ENCODE assay signal across 17 cellular contexts in the genomic region with DNA sequence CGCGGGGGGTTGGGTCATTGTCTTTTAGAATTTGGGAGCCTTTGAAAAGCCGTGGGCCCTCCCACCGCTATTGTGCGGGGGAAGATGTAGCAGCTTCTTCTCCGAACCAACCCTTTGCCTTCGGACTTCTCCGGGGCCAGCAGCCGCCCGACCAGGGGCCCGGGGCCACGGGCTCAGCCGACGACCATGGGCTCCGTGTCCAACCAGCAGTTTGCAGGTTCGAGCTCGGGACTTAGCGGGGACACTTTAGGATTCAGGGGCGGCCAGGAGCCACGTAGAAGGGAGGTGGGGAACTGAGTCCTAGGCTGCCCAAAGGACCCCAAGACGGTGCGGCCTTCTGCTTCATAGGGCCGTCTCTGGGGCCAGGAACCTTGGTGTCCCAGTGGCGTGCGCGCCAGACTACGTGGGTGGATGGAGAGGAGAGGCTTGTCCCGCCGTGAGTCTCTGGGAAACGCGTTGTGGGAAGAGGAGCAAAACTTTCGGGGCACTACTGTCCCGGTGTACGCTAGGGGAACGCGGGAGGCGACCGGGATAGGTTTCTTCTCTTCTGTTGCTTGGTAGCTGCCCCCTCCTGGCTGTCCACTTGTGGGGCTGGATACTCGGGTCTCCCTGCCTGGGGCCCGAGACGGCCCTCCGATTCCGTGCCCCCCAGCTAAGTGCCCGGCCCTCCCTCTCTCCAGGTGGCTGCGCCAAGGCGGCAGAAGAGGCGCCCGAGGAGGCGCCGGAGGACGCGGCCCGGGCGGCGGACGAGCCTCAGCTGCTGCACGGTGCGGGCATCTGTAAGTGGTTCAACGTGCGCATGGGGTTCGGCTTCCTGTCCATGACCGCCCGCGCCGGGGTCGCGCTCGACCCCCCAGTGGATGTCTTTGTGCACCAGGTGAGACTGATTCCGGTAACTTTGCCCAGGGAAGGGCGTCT. TPM values are rescaled to one million over a fixed set of nuclear protein-coding genes. Genes with fewer than 3 reads are reported as not detected.
A peak's percentile ranks its signal among the peaks of the same experiment; 100 is the strongest.
DNase-seq lines count a peak whose midpoint lies in the region; ATAC-seq and TF ChIP-seq lines count a peak whose summit lies in the region.
"Had no signal": no experiment of that assay in that cellular context is flagged by ENCODE, and none has a peak within 500 bp of the region (broad histone marks: within the 10 kb centered on the region; RNA-seq: fewer than 3 reads in every experiment).

A gene with protein sequence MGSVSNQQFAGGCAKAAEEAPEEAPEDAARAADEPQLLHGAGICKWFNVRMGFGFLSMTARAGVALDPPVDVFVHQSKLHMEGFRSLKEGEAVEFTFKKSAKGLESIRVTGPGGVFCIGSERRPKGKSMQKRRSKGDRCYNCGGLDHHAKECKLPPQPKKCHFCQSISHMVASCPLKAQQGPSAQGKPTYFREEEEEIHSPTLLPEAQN (plus strand): TSS at position 112 of the 918 bp plus-strand sequence. CDS start 75 bp downstream, at position 187.

- intact Hi-C loops in activated naive CD4-positive, alpha-beta T cell treated with anti-CD3 and anti-CD28 coated beads for 36 hours (cut with micrococcal nuclease), result no loop called here
- intact Hi-C loops in posterior vena cava (cut with DNase I), result loop anchor here in 1 of 2 donors (5.0 kb wide), 1 partner anchor 866 kb away; no protein-coding TSS in a partner anchor

- no peak for TF ChIP-seq CTCF in H9 (conservative IDR thresholded peaks at IDR 0.05)
- TF ChIP-seq CTCF in endodermal cell (conservative IDR thresholded peaks at IDR 0.05), result no peak
- TF ChIP-seq CTCF in nephron (IDR thresholded peaks at IDR 0.05; ENCODE audit: unreplicated experiment in 3 of 3), result no peak

- no peak within 1 kb of the TSS for H2BK120ac ChIP-seq in H9 (ENCODE audit: low read depth, low read length, poor library complexity, severe bottlenecking)

- no peak within 1 kb of the TSS for H3K27ac ChIP-seq in CD4-positive, CD25-positive, alpha-beta regulatory T cell (ENCODE audit: insufficient read depth, low read length, poor library complexity, severe bottlenecking)
- H3K27ac ChIP-seq in H9 (ENCODE audit: insufficient read length, low read depth, low read length), result peak within 1 kb of the TSS; percentile 90
- H3K27ac ChIP-seq in endodermal cell (ENCODE audit: low read depth, low read length), result peak within 1 kb of the TSS; percentile 91
- H3K27ac ChIP-seq: brain microvascular endothelial cell, C4-2B, testis had no signal

- WGBS in H9 (ENCODE audit: extremely low coverage, insufficient read length, low lambda C conversion rate), result no CpG with 5 or more reads among the region's 70 CpGs
- WGBS in endodermal cell (ENCODE audit: insufficient coverage in 1 of 2, insufficient read length in 1 of 2), 2 experiments, result 0% methylated on average over 27 to 70 of the region's 70 CpGs

- peak within 1 kb of the TSS in 1 of 3 donors; percentile 7 for H3K27ac Mint-ChIP-seq in CD4-positive, CD25-positive, alpha-beta regulatory T cell
- peak within 1 kb of the TSS; percentile 97 to 100 (median 98) for H3K27ac Mint-ChIP-seq in H9
- H3K27ac Mint-ChIP-seq in endodermal cell, result peak within 1 kb of the TSS; percentile 98
- peak within 1 kb of the TSS in 1 of 3 experiments; percentile 35 for H3K27ac Mint-ChIP-seq in nephron
- H3K27ac Mint-ChIP-seq in activated naive CD4-positive, alpha-beta T cell treated with anti-CD3 and anti-CD28 coated beads for 36 hours, result no peak within 1 kb of the TSS
- H3K27ac Mint-ChIP-seq: activated CD8-positive, alpha-beta T cell treated with anti-CD3 and anti-CD28 coated beads, Interleukin-2, amount 10 ng/mL, durations not matched to agents 7 days and 5 days had no signal

- peak within 1 kb of the TSS; percentile 89 for H2BK12ac ChIP-seq in H9 (ENCODE audit: insufficient read length, low read depth, low read length)

- no peaks in the 10 kb centered on the region for H3K9me3 ChIP-seq in CD4-positive, CD25-positive, alpha-beta regulatory T cell (ENCODE audit: control insufficient read depth in 2 of 2, low read length in 2 of 2)
- H3K9me3 ChIP-seq in H9 (ENCODE audit: control insufficient read depth, low read depth, low read length), result no peaks in the 10 kb centered on the region
- no peaks in the 10 kb centered on the region for H3K9me3 ChIP-seq in endodermal cell (ENCODE audit: control insufficient read depth, low read length)
- H3K9me3 ChIP-seq: testis had no signal

- H3K23me2 ChIP-seq in H9 (ENCODE audit: insufficient read length, low read depth, low read length, poor library complexity, severe bottlenecking), result peaks cover 43% of the 10 kb centered on the region

- H3K4me1 ChIP-seq in CD4-positive, CD25-positive, alpha-beta regulatory T cell (ENCODE audit: control insufficient read depth, insufficient read depth, low read length, poor library complexity, severe bottlenecking), result peaks cover 30% of the 10 kb centered on the region
- peaks cover 8% of the 10 kb centered on the region for H3K4me1 ChIP-seq in H9 (ENCODE audit: insufficient read depth, low read length)
- peaks cover 5% of the 10 kb centered on the region for H3K4me1 ChIP-seq in endodermal cell (ENCODE audit: control insufficient read depth, insufficient read depth, low read length)
- H3K4me1 ChIP-seq: testis had no signal

- no peak within 1 kb of the TSS for H2BK20ac ChIP-seq in H9 (ENCODE audit: low read depth, low read length, poor library complexity, severe bottlenecking)

- H3K79me1 ChIP-seq in H9 (ENCODE audit: insufficient read depth, low read depth, low read length, poor library complexity, severe bottlenecking), result no peaks in the 10 kb centered on the region

- H3K27me3 ChIP-seq in CD4-positive, CD25-positive, alpha-beta regulatory T cell (ENCODE audit: control insufficient read depth, insufficient read depth, low read length), result peaks cover 30% of the 10 kb centered on the region
- H3K27me3 ChIP-seq in H9 (ENCODE audit: insufficient read depth, low read length) (no peaks in the 10 kb centered on the region), endodermal cell (ENCODE audit: control insufficient read depth, insufficient read depth, low read length, poor library complexity, severe bottlenecking) (no peaks in the 10 kb centered on the region)

- no peak within 1 kb of the TSS for H3K4me3 ChIP-seq in CD4-positive, CD25-positive, alpha-beta regulatory T cell (ENCODE audit: low read depth, low read length)
- H3K4me3 ChIP-seq in endodermal cell (ENCODE audit: low read length), result peak within 1 kb of the TSS; percentile 99
- H3K4me3 ChIP-seq: testis had no signal

- CTCF ChIA-PET in activated naive CD4-positive, alpha-beta T cell treated with anti-CD3 and anti-CD28 coated beads for 36 hours (lab: Charles Lee), result interaction anchor here (0.6 kb wide), 1 partner anchor 123 kb away, joined by 6 read pairs; no protein-coding TSS in a partner anchor

- H2BK5ac ChIP-seq in H9 (ENCODE audit: insufficient read length, low read length), result peak within 1 kb of the TSS; percentile 80

- no peaks in the 10 kb centered on the region for H3K36me3 Mint-ChIP-seq in CD4-positive, CD25-positive, alpha-beta regulatory T cell
- H3K36me3 Mint-ChIP-seq in H9 (ENCODE audit: insufficient read depth in 1 of 3, low read depth in 3 of 3) (peaks cover 41 to 51% (median 50%) of the 10 kb centered on the region in 3 experiments), endodermal cell (ENCODE audit: low read depth) (peaks cover 45% of the 10 kb centered on the region), nephron (ENCODE audit: low read depth) (no peaks in the 10 kb centered on the region)
- no peaks in the 10 kb centered on the region for H3K36me3 Mint-ChIP-seq in activated naive CD4-positive, alpha-beta T cell treated with anti-CD3 and anti-CD28 coated beads for 36 hours (ENCODE audit: low read depth)

- peak within 1 kb of the TSS; percentile 98 for H3K9ac ChIP-seq in H9 (ENCODE audit: extremely low read depth, insufficient read length, low read length)
- H3K9ac ChIP-seq in endodermal cell (ENCODE audit: extremely low read depth, low read length, poor library complexity, severe bottlenecking), result peak within 1 kb of the TSS; percentile 99

- H2BK15ac ChIP-seq in H9 (ENCODE audit: low read depth, low read length), result peak within 1 kb of the TSS; percentile 82; the same call in 1 of the 2 replicates

- H3K4me2 ChIP-seq in H9 (ENCODE audit: insufficient read depth, insufficient read length, low read length), result peak within 1 kb of the TSS; percentile 89

- no peak within 1 kb of the TSS for H4K8ac ChIP-seq in H9 (replicated peaks; ENCODE audit: insufficient read length, low read depth, low read length)

- peaks cover 7 to 33% (median 16%) of the 10 kb centered on the region in 4 donors for H3K4me1 Mint-ChIP-seq in CD4-positive, CD25-positive, alpha-beta regulatory T cell
- peaks cover 47% of the 10 kb centered on the region in 2 experiments for H3K4me1 Mint-ChIP-seq in H9
- peaks cover 42% of the 10 kb centered on the region for H3K4me1 Mint-ChIP-seq in endodermal cell
- peaks cover 6% of the 10 kb centered on the region for H3K4me1 Mint-ChIP-seq in nephron
- H3K4me1 Mint-ChIP-seq in activated naive CD4-positive, alpha-beta T cell treated with anti-CD3 and anti-CD28 coated beads for 36 hours (ENCODE audit: low read depth), result peaks cover 26% of the 10 kb centered on the region

- no peak for DNase-seq in CD4-positive, CD25-positive, alpha-beta regulatory T cell
- DNase-seq in H9, result no peak
- DNase-seq in endodermal cell, result peak; percentile 75
- DNase-seq in activated naive CD4-positive, alpha-beta T cell treated with anti-CD3 and anti-CD28 coated beads for 36 hours, result no peak
- no peak for DNase-seq in SK-N-DZ (ENCODE audit: low spot score)
- no peak for DNase-seq in posterior vena cava (ENCODE audit: low spot score)
- no peak for DNase-seq in AG20443 (ENCODE audit: low spot score)
- DNase-seq: activated CD8-positive, alpha-beta T cell treated with anti-CD3 and anti-CD28 coated beads, Interleukin-2, amount 10 ng/mL, durations not matched to agents 7 days and 5 days; activated gamma-delta T cell treated with Interleukin-2 at 50 U/mL for 16 hours; brain microvascular endothelial cell; NCI-H2081 treated with DMSO at 0.1 percent for 48 hours; testis had no signal

- no peak within 1 kb of the TSS for H3K56ac ChIP-seq in H9 (ENCODE audit: insufficient read length, low read depth, low read length)

- no peak within 1 kb of the TSS for H3T11ph ChIP-seq in H9 (ENCODE audit: low read length)

- peaks cover 80% of the 10 kb centered on the region for H3K27me3 Mint-ChIP-seq in CD4-positive, CD25-positive, alpha-beta regulatory T cell
- H3K27me3 Mint-ChIP-seq in H9 (ENCODE audit: low read depth), result peaks cover 2% of the 10 kb centered on the region; the same call in 1 of the 2 replicates
- H3K27me3 Mint-ChIP-seq in endodermal cell (ENCODE audit: insufficient read depth), result peaks cover 2% of the 10 kb centered on the region
- peaks cover 90% of the 10 kb centered on the region for H3K27me3 Mint-ChIP-seq in nephron (ENCODE audit: low read depth)
- peaks cover 45% of the 10 kb centered on the region for H3K27me3 Mint-ChIP-seq in activated naive CD4-positive, alpha-beta T cell treated with anti-CD3 and anti-CD28 coated beads for 36 hours (ENCODE audit: low read depth)

- H3K4me3 Mint-ChIP-seq in CD4-positive, CD25-positive, alpha-beta regulatory T cell, result peak within 1 kb of the TSS; percentile 2 to 88 (median 66)
- H3K4me3 Mint-ChIP-seq in H9, result peak within 1 kb of the TSS; percentile 99
- peak within 1 kb of the TSS; percentile 99 for H3K4me3 Mint-ChIP-seq in endodermal cell
- H3K4me3 Mint-ChIP-seq in nephron, result peak within 1 kb of the TSS; percentile 62 to 81 (median 72)
- no peak within 1 kb of the TSS for H3K4me3 Mint-ChIP-seq in activated naive CD4-positive, alpha-beta T cell treated with anti-CD3 and anti-CD28 coated beads for 36 hours

- H2AK5ac ChIP-seq in H9 (ENCODE audit: insufficient read length, low read length), result no peak within 1 kb of the TSS

- H4K5ac ChIP-seq in H9 (ENCODE audit: insufficient read length, low read depth, low read length), result peak within 1 kb of the TSS; percentile 86

- H3K79me2 ChIP-seq in H9 (ENCODE audit: insufficient read depth, low read length), result peaks cover 22% of the 10 kb centered on the region; the same call in 1 of the 2 replicates

- no peaks in the 10 kb centered on the region for H3K36me3 ChIP-seq in CD4-positive, CD25-positive, alpha-beta regulatory T cell (ENCODE audit: control insufficient read depth, insufficient read depth, low read length)
- peaks cover 43% of the 10 kb centered on the region for H3K36me3 ChIP-seq in endodermal cell (ENCODE audit: control insufficient read depth, insufficient read depth, low read length)
- H3K36me3 ChIP-seq: brain microvascular endothelial cell had no signal

- H3K4ac ChIP-seq in H9 (ENCODE audit: low read depth, low read length), result peak within 1 kb of the TSS; percentile 42; the same call in 1 of the 2 replicates

- H3K18ac ChIP-seq in H9 (ENCODE audit: insufficient read length, low read depth, low read length), result peak within 1 kb of the TSS; percentile 47

- peak within 1 kb of the TSS; percentile 88 for H3K14ac ChIP-seq in H9 (ENCODE audit: insufficient read depth, low read length)

- peaks cover 0 to 6% (median 3%) of the 10 kb centered on the region in 7 donors for H3K9me3 Mint-ChIP-seq in CD4-positive, CD25-positive, alpha-beta regulatory T cell
- H3K9me3 Mint-ChIP-seq in H9, result no peaks in the 10 kb centered on the region; a peak in 1 of 5 replicates
- no peaks in the 10 kb centered on the region for H3K9me3 Mint-ChIP-seq in endodermal cell
- no peaks in the 10 kb centered on the region for H3K9me3 Mint-ChIP-seq in nephron
- no peaks in the 10 kb centered on the region for H3K9me3 Mint-ChIP-seq in activated naive CD4-positive, alpha-beta T cell treated with anti-CD3 and anti-CD28 coated beads for 36 hours

- H4K20me1 ChIP-seq in H9 (ENCODE audit: control insufficient read depth, insufficient read depth, insufficient read length), result no peaks in the 10 kb centered on the region

- ATAC-seq in CD4-positive, CD25-positive, alpha-beta regulatory T cell (ENCODE audit: low read depth in 2 of 2), result no peak
- ATAC-seq: activated CD8-positive, alpha-beta T cell treated with anti-CD3 and anti-CD28 coated beads, Interleukin-2, amount 10 ng/mL, durations not matched to agents 7 days and 5 days; SK-N-SH treated with all-trans-retinoic acid at 6 μM for 48 hours had no signal

- H2AFZ ChIP-seq in H9 (ENCODE audit: low read length), result no peak within 1 kb of the TSS

- H4K91ac ChIP-seq in H9 (ENCODE audit: insufficient read length, low read depth, low read length), result peak within 1 kb of the TSS; percentile 94

- H3K23ac ChIP-seq in H9 (ENCODE audit: insufficient read length, low read depth, low read length), result no peak within 1 kb of the TSS

RNA-seq across cellular contexts. Expression of the gene that starts here (rescaled TPM):
- total RNA-seq in CD4-positive, CD25-positive, alpha-beta regulatory T cell, result not detected
- not detected for polyA plus RNA-seq in CD4-positive, CD25-positive, alpha-beta regulatory T cell
- total RNA-seq in H9 (2021) (1,267 and 1,289 TPM in 2 replicates), endodermal cell (1,000 to 10,000 TPM in 1 of 2 donors, 100 to 1,000 TPM in 1; 867 to 1,041 TPM), posterior vena cava (not detected)
- 195 TPM for polyA plus RNA-seq in endodermal cell (2013, experiment 1 of 2)
- polyA plus RNA-seq in endodermal cell (2013, experiment 2 of 2), result 199 TPM
- not detected for total RNA-seq in activated naive CD4-positive, alpha-beta T cell treated with anti-CD3 and anti-CD28 coated beads for 36 hours
- polyA plus RNA-seq in SK-N-DZ (2014; cell fraction: cytosol; rRNA removed), result not detected in 2 replicates
- 0.03 TPM in 1 of 2 replicates, not detected in the other for polyA plus RNA-seq in SK-N-DZ (2014; cell fraction: nucleus; rRNA removed)
- total RNA-seq: activated CD8-positive, alpha-beta T cell treated with anti-CD3 and anti-CD28 coated beads, Interleukin-2, amount 10 ng/mL, durations not matched to agents 7 days and 5 days; HT-29; mononuclear cell had no signal

Comparison
In these comparisons a context has a peak if more than half of its experiments do, and no peak if none do; other contexts are left out.
1. RNA of the gene that starts here (total RNA-seq): 1,267 to 1,289 TPM in H9 and 867 to 1,041 TPM in endodermal cell; not detected in CD4-positive, CD25-positive, alpha-beta regulatory T cell (single experiment), not detected in activated naive CD4-positive, alpha-beta T cell treated with anti-CD3 and anti-CD28 coated beads for 36 hours and not detected in posterior vena cava; every median in the first group is over 100 times any median in the second.